In the genomic region with DNA sequence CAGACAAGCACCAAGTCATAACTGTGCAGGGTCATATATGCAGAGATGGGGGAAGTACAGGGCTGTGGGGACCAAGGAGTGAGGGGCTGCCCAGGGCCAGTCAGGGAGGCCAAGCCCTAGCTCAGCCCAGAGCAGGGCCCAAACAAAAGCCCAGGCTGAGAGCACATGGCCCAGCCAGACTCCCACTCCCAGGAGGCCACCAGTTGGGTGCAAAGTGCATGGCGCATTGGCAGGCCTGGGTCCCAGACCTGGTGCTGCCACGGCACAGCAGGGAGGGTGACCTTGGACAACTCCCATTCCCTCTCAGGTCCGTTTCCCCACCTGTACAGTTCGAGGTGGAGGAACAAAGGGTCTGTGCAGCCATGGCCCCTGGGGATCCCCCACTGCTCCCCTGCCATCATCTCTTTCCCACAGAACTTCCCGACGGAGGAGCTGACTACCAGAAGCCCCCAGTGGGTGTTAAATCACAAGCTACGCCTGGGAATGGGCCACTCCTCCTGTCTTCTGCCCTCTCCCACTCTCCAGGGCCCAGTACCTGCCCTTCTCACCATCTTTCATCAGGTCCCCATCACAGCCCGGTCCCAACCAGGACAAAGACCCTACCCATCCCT, we compare ENCODE assay signal across 8 cellular contexts. TPM values are rescaled to one million over a fixed set of nuclear protein-coding genes. Genes with fewer than 3 reads are reported as not detected.
A peak's percentile ranks its signal among the peaks of the same experiment; 100 is the strongest.
DNase-seq lines count a peak whose midpoint lies in the region; ATAC-seq, FAIRE-seq and TF ChIP-seq lines count a peak whose summit lies in the region.

No MANE protein-coding gene starts in this region.

- intact Hi-C loops in lower lobe of right lung (cut with DNase I) (no loop called here), transverse colon (cut with DNase I; ENCODE audit: low total_unique reads) (no loop called here)

- H3K4me3 ChIP-seq in LNCaP clone FGC (ENCODE audit: low read depth, low read length) (peak overlapping the region; percentile 92), cardiac fibroblast (replicated peaks in 1 of 2; ENCODE audit: low read depth in 2 of 2, low read length in 2 of 2) (peak overlapping the region; percentile 61 to 67), lower lobe of right lung (peak overlapping the region; percentile 68), transverse colon (peak overlapping the region; percentile 67 to 85 (median 73))

- H3K27me3 ChIP-seq in lower lobe of right lung (ENCODE audit: low read depth): no peaks in the 10 kb centered on the region
- no peaks in the 10 kb centered on the region for H3K27me3 ChIP-seq in transverse colon

- ATAC-seq in GM18867 (IDR thresholded peaks at IDR 0.05; ENCODE audit: unreplicated experiment) (peak; percentile 12), lower lobe of right lung (peak; percentile 11 to 14), GM18873 (IDR thresholded peaks at IDR 0.05; ENCODE audit: low FRiP score, unreplicated experiment) (no peak)

- H3K36me3 ChIP-seq in lower lobe of right lung (no peaks in the 10 kb centered on the region), transverse colon (no peaks in the 10 kb centered on the region)

- 20% methylated on average over 8 of the region's 8 CpGs; no CpG with 5 or more reads in 1 of the 2 donors for WGBS in transverse colon (ENCODE audit: low coverage in 1 of 2), 2 donors

- no peak for TF ChIP-seq CTCF in LNCaP clone FGC (IDR thresholded peaks at IDR 0.05; ENCODE audit: control insufficient read depth, extremely low read depth, insufficient read depth)
- no peak for TF ChIP-seq CTCF in cardiac fibroblast (IDR thresholded peaks at IDR 0.05; ENCODE audit: low read depth, low read length)
- no peak for TF ChIP-seq CTCF in lower lobe of right lung (IDR thresholded peaks at IDR 0.05)
- TF ChIP-seq CTCF in transverse colon (IDR thresholded peaks at IDR 0.05): no peak

- H3K9me3 ChIP-seq in lower lobe of right lung (no peaks in the 10 kb centered on the region), transverse colon (no peaks in the 10 kb centered on the region)

- peaks cover 5% of the 10 kb centered on the region for H3K4me1 ChIP-seq in lower lobe of right lung
- H3K4me1 ChIP-seq in transverse colon: peaks cover 0 to 13% (median 6%) of the 10 kb centered on the region in 4 donors

- TF ChIP-seq EP300 in transverse colon (IDR thresholded peaks at IDR 0.05; ENCODE audit: low read depth): no peak

- no peak for TF ChIP-seq POLR2A in transverse colon (IDR thresholded peaks at IDR 0.05)

- DNase-seq in LNCaP clone FGC (ENCODE audit: low read depth) (no peak), cardiac fibroblast (ENCODE audit: low read depth in 2 of 2) (no peak), lower lobe of right lung (no peak), transverse colon (peak; percentile 33), HTR-8/SVneo (ENCODE audit: insufficient read length, low spot score) (no peak), DMS79 (lab: John Stamatoyannopoulos, UW) (no peak)

- in situ Hi-C loops in transverse colon (cut with MboI; ENCODE audit: low pct_ligation_motif_present in 1 of 4, low pct_unique_long_range_greater_than_20kb in 1 of 4, low sequenced_read_pairs in 3 of 4): no loop called here

- no peak for FAIRE-seq in HTR-8/SVneo (lab: Jason Lieb, UNC)

- H3K27ac ChIP-seq in lower lobe of right lung (peak overlapping the region; percentile 22), transverse colon (peak overlapping the region; percentile 70 to 88 (median 76))

RNA-seq across cellular contexts. Expression of a gene that starts 0.6 kb away (rescaled TPM):
- total RNA-seq in lower lobe of right lung (22.3 TPM), transverse colon (10 to 100 TPM in 3 of 4 donors, 1 to 10 TPM in 1; 9.0 to 39.2 (median 23.4) TPM)

RNA-seq across cellular contexts. Expression of a gene that starts 23.1 kb away (rescaled TPM):
- 42.4 TPM for total RNA-seq in lower lobe of right lung
- total RNA-seq in transverse colon: 10 to 100 TPM; 14.6 to 60.1 (median 34.7) TPM

RNA-seq across cellular contexts. Expression of a gene that starts 26.7 kb away (rescaled TPM):
- 34.4 TPM for total RNA-seq in lower lobe of right lung
- total RNA-seq in transverse colon: 10 to 100 TPM; 22.4 to 43.7 (median 27.0) TPM
